ENCODE assay signal across 9 cellular contexts in genomic region chr19:40130013-40130412, GRCh38.
"Had no signal": no experiment of that assay in that cellular context is flagged by ENCODE, and none has a peak within 500 bp of the region (broad histone marks: within the 10 kb centered on the region; RNA-seq: fewer than 3 reads in every experiment).

No MANE protein-coding gene starts in this region.

- DNase-seq: GM23248, GOT3, H7, IMR-90, KG1 had no signal

- FAIRE-seq: K562 had no signal

- H2AFZ ChIP-seq: GM23248 had no signal

- H3K27ac ChIP-seq: GM23248, HL-60 had no signal

- ATAC-seq: HCT116, K562 had no signal

- H3K9ac ChIP-seq: GM23248 had no signal

- H3K36me3 ChIP-seq: HAP-1 had no signal

- H3K4me3 ChIP-seq: GM23248, HAP-1, K562 had no signal
